24 cellular contexts compared by ENCODE assay signal in the genomic region with DNA sequence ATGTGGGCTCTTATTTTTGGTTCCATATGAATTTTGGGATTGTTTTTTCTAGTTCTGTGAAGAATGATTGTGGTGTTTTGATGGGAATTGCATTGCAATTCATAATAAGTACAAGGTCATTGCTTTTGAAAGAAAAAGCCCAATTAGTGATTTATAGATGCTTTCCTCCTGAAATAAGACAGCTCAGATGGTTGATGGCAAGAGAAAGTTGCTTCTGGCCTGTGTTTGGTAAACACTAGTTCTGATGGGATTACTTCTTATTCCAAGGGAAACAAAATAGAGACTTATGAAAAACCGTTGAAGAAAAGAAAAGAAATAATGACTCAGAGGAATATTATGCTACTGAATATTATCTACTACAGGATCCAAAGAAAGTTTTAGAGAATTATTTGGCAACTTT.
"Had no signal": no experiment of that assay in that cellular context is flagged by ENCODE, and none has a peak within 500 bp of the region (broad histone marks: within the 10 kb centered on the region; RNA-seq: fewer than 3 reads in every experiment).

No MANE protein-coding gene starts in this region.

- H3K27ac ChIP-seq: hepatocyte, prostate gland, right atrium auricular region, tibial nerve had no signal

- H3K36me3 ChIP-seq: prostate gland, right atrium auricular region, tibial nerve had no signal

- H3K9me3 ChIP-seq: mucosa of descending colon, prostate gland, right atrium auricular region, tibial nerve had no signal

- H3K4me3 ChIP-seq: hepatocyte, mucosa of descending colon, prostate gland, right atrium auricular region, tibial nerve had no signal

- ATAC-seq: activated CD8-positive, alpha-beta memory T cell treated with anti-CD3 and anti-CD28 coated beads, Interleukin-2, amount 10 ng/mL, durations not matched to agents 7 days and 5 days; activated T-helper 17 cell treated with anti-CD3 and anti-CD28 coated beads, Interleukin-2, amount 50 U/mL, for 72 hours; left cardiac atrium; mucosa of descending colon; naive thymus-derived CD4-positive, alpha-beta T cell had no signal

- H3K4me1 ChIP-seq: prostate gland, right atrium auricular region, tibial nerve had no signal

- DNase-seq: activated B cell treated with CpG ODN at 0.5 μM for 24 hours; activated CD4-positive, alpha-beta memory T cell treated with anti-CD3 and anti-CD28 coated beads, Interleukin-2, amount 10 ng/mL, durations not matched to agents 7 days and 5 days; activated CD4-positive, alpha-beta T cell treated with anti-CD3 and anti-CD28 coated beads for 4 hours; activated CD8-positive, alpha-beta memory T cell treated with anti-CD3 and anti-CD28 coated beads, Interleukin-2, amount 10 ng/mL, durations not matched to agents 7 days and 5 days; activated naive CD4-positive, alpha-beta T cell treated with Interleukin-2 at 50 U/mL for 16 hours; activated naive CD8-positive, alpha-beta T cell treated with anti-CD3 and anti-CD28 coated beads, Interleukin-2, amount 10 ng/mL, durations not matched to agents 7 days and 5 days; anterior cingulate cortex; dermis blood vessel endothelial cell; effector memory CD4-positive, alpha-beta T cell; foreskin fibroblast; left cardiac atrium; mesenchymal stem cell; mucosa of descending colon; naive thymus-derived CD4-positive, alpha-beta T cell; stimulated activated CD4-positive, alpha-beta T cell treated with anti-CD3 and anti-CD28 coated beads, Interleukin-2, amount 100 ng/mL, for 24 hours; stimulated activated naive CD4-positive, alpha-beta T cell treated with Interleukin-2 at 50 U/mL for 16 hours; substantia nigra; T-helper 1 cell; T-helper 9 cell had no signal

- H3K27me3 ChIP-seq: hepatocyte, right atrium auricular region, tibial nerve had no signal
